In genomic region chr5:133610489-133611356, GRCh38 we compare ENCODE assay signal across 8 cellular contexts. TPM values are rescaled to one million over a fixed set of nuclear protein-coding genes. Genes with fewer than 3 reads are reported as not detected.
A peak's percentile ranks its signal among the peaks of the same experiment; 100 is the strongest.
DNase-seq lines count a peak whose midpoint lies in the region; ATAC-seq and TF ChIP-seq lines count a peak whose summit lies in the region.

No MANE protein-coding gene starts in this region.

- H3K27ac ChIP-seq in DOHH2 (ENCODE audit: low read depth, low read length) = no peak overlapping the region
- H3K27ac ChIP-seq in HUES64 (ENCODE audit: low read depth, low read length) = no peak overlapping the region
- no peak overlapping the region for H3K27ac ChIP-seq in subcutaneous abdominal adipose tissue (ENCODE audit: low read depth, low read length)

- H3K9me2 ChIP-seq in DOHH2 (replicated peaks; ENCODE audit: control insufficient read depth, low read length) = no peaks in the 10 kb centered on the region

- H3K36me3 Mint-ChIP-seq in memory B cell = no peaks in the 10 kb centered on the region

- H4K20me1 ChIP-seq in DOHH2 (ENCODE audit: control insufficient read depth, insufficient read depth, low read depth, low read length) = no peaks in the 10 kb centered on the region

- no peaks in the 10 kb centered on the region for H3K9me3 Mint-ChIP-seq in memory B cell

- H3K9ac ChIP-seq in HUES64 (ENCODE audit: low read depth, low read length) (no peak overlapping the region), endocrine pancreas (ENCODE audit: control insufficient read depth, insufficient read depth, low read length) (peak overlapping the region; percentile 77), subcutaneous abdominal adipose tissue (ENCODE audit: low read length in 5 of 5) (no peak overlapping the region)

- ATAC-seq in memory B cell (ENCODE audit: low read depth) (peak; percentile 71), HG03571 (IDR thresholded peaks at IDR 0.05; ENCODE audit: unreplicated experiment) (no peak)

- TF ChIP-seq CTCF in DOHH2 (IDR thresholded peaks at IDR 0.05; ENCODE audit: low read depth, low read length, poor library complexity, severe bottlenecking) (peak; percentile 37), WI38 (IDR thresholded peaks at IDR 0.05; ENCODE audit: low read depth, low read length) (0 out of 2 replicates have a peak, but pooled peaks have one; percentile 6)

- H3K27me3 ChIP-seq in DOHH2 (ENCODE audit: control insufficient read depth, low read length) = peaks cover 55% of the 10 kb centered on the region
- peaks cover 77% of the 10 kb centered on the region for H3K27me3 ChIP-seq in HUES64 (ENCODE audit: insufficient read depth, low read length)
- H3K27me3 ChIP-seq in endocrine pancreas (ENCODE audit: control insufficient read depth, insufficient read depth, low read length) = no peaks in the 10 kb centered on the region
- H3K27me3 ChIP-seq in subcutaneous abdominal adipose tissue (ENCODE audit: control insufficient read depth in 5 of 5, insufficient read depth in 4 of 5, low read length in 5 of 5) = peaks cover 35 to 60% (median 46%) of the 10 kb centered on the region in 5 donors

- H3K4me1 Mint-ChIP-seq in memory B cell = no peaks in the 10 kb centered on the region

- H3F3A ChIP-seq in DOHH2 (ENCODE audit: control insufficient read depth, insufficient read depth) = no peaks in the 10 kb centered on the region

- DNase-seq in memory B cell (ENCODE audit: low spot score in 2 of 2) = peak; percentile 25 to 27
- no peak for DNase-seq in effector CD8-positive, alpha-beta T cell (lab: John Stamatoyannopoulos, UW)

- H3K27me3 Mint-ChIP-seq in memory B cell = peaks cover 29% of the 10 kb centered on the region

- H3K4me3 ChIP-seq in DOHH2 (ENCODE audit: low read length) (peak overlapping the region; percentile 40), HUES64 (ENCODE audit: low read length) (peak overlapping the region; percentile 47), WI38 (ENCODE audit: low read depth, low read length) (no peak overlapping the region), endocrine pancreas (ENCODE audit: control insufficient read depth, insufficient read depth, low read length) (peak overlapping the region; percentile 26), subcutaneous abdominal adipose tissue (ENCODE audit: low read depth in 1 of 5, low read length in 5 of 5) (peak overlapping the region in 4 of 5 donors; percentile 17 to 44 (median 29))

- 10% methylated on average over 57 of the region's 57 CpGs for WGBS in HUES64

- H3K4me3 Mint-ChIP-seq in memory B cell = peak overlapping the region; percentile 79

- H3K27ac Mint-ChIP-seq in memory B cell = no peak overlapping the region

- no peaks in the 10 kb centered on the region for H3K9me3 ChIP-seq in DOHH2 (ENCODE audit: control insufficient read depth, insufficient read depth, low read length)
- no peaks in the 10 kb centered on the region for H3K9me3 ChIP-seq in HUES64 (ENCODE audit: insufficient read depth, low read depth, low read length)
- no peaks in the 10 kb centered on the region for H3K9me3 ChIP-seq in endocrine pancreas (ENCODE audit: control insufficient read depth, low read length)
- no peaks in the 10 kb centered on the region for H3K9me3 ChIP-seq in subcutaneous abdominal adipose tissue (ENCODE audit: control insufficient read depth in 5 of 5, low read length in 5 of 5)

- no peaks in the 10 kb centered on the region for H3K79me2 ChIP-seq in DOHH2 (ENCODE audit: control insufficient read depth, low read length)

- peak overlapping the region; percentile 44 for H3K4me2 ChIP-seq in DOHH2 (ENCODE audit: low read length)

- H3K4me1 ChIP-seq in DOHH2 (ENCODE audit: control insufficient read depth, low read length) (peaks cover 8% of the 10 kb centered on the region), HUES64 (ENCODE audit: insufficient read depth, low read length) (no peaks in the 10 kb centered on the region), endocrine pancreas (ENCODE audit: control insufficient read depth, insufficient read depth, low read length) (no peaks in the 10 kb centered on the region), subcutaneous abdominal adipose tissue (ENCODE audit: control insufficient read depth in 5 of 5, insufficient read depth in 5 of 5, low read length in 5 of 5) (peaks cover 0 to 29% (median 20%) of the 10 kb centered on the region in 5 donors)

- H3K36me3 ChIP-seq in DOHH2 (ENCODE audit: control insufficient read depth, low read length) (no peaks in the 10 kb centered on the region), HUES64 (ENCODE audit: insufficient read depth, low read length) (no peaks in the 10 kb centered on the region), endocrine pancreas (ENCODE audit: control insufficient read depth, insufficient read depth, low read length) (no peaks in the 10 kb centered on the region), subcutaneous abdominal adipose tissue (ENCODE audit: control insufficient read depth in 5 of 5, insufficient read depth in 5 of 5, low read length in 5 of 5) (no peaks in the 10 kb centered on the region)

RNA-seq across cellular contexts. Expression of gene FSTL4, which starts 1.6 kb away (rescaled TPM):
- 1.5 TPM for polyA plus RNA-seq in HUES64 (2013, experiment 1 of 2)
- 3.2 TPM for polyA plus RNA-seq in HUES64 (2013, experiment 2 of 2)
